30 cellular contexts compared by ENCODE assay signal in genomic region chr2:149885946-149886345, GRCh38.
"Had no signal": no experiment of that assay in that cellular context is flagged by ENCODE, and none has a peak within 500 bp of the region (broad histone marks: within the 10 kb centered on the region; RNA-seq: fewer than 3 reads in every experiment).

No MANE protein-coding gene starts in this region.

- FAIRE-seq: astrocyte, islet of Langerhans, TTC549 had no signal

- H3K4me1 Mint-ChIP-seq: activated CD4-positive, alpha-beta T cell treated with anti-CD3 and anti-CD28 coated beads, Interleukin-2, amount 10 ng/mL, durations not matched to agents 7 days and 5 days; activated T-helper 17 cell treated with anti-CD3 and anti-CD28 coated beads, Interleukin-2, amount 50 U/mL, for 72 hours; T-cell had no signal

- H3K9me3 ChIP-seq: adrenal gland, esophagus muscularis mucosa, gastrocnemius medialis, neutrophil, ovary, psoas muscle, right atrium auricular region, stomach, suprapubic skin, tibial nerve had no signal

- H3K4me1 ChIP-seq: adrenal gland, esophagus muscularis mucosa, gastrocnemius medialis, psoas muscle, right atrium auricular region, stomach, tibial nerve had no signal

- ATAC-seq: activated CD8-positive, alpha-beta T cell treated with anti-CD3 and anti-CD28 coated beads, Interleukin-2, amount 10 ng/mL, durations not matched to agents 7 days and 5 days; activated T-helper 17 cell treated with anti-CD3 and anti-CD28 coated beads, Interleukin-2, amount 50 U/mL, for 72 hours; T-cell had no signal

- DNase-seq: activated CD4-positive, alpha-beta T cell treated with anti-CD3 and anti-CD28 coated beads, Interleukin-2, amount 10 ng/mL, durations not matched to agents 7 days and 5 days; activated CD4-positive, CD25-positive, alpha-beta regulatory T cell treated with anti-CD3 and anti-CD28 coated beads, Interleukin-2, amount 50 U/mL, for 72 hours; activated CD8-positive, alpha-beta T cell treated with anti-CD3 and anti-CD28 coated beads, Interleukin-2, amount 10 ng/mL, durations not matched to agents 7 days and 5 days; activated naive CD4-positive, alpha-beta T cell; adrenal gland; dermis blood vessel endothelial cell; effector CD8-positive, alpha-beta T cell; head of caudate nucleus; hypothalamus; left cardiac atrium; mesenchymal stem cell; ovary; psoas muscle; stimulated activated CD4-positive, alpha-beta T cell treated with anti-CD3 and anti-CD28 coated beads, Interleukin-12 subunit alpha, Interleukin-12 subunit beta, amount 100 ng/mL, for 4 hours; stomach; T-cell; WERI-Rb-1 had no signal

- H3K27me3 ChIP-seq: adrenal gland, esophagus muscularis mucosa, gastrocnemius medialis, neutrophil, ovary, right atrium auricular region, stomach, suprapubic skin, tibial nerve had no signal

- H3K27me3 Mint-ChIP-seq: activated CD4-positive, alpha-beta T cell treated with anti-CD3 and anti-CD28 coated beads, Interleukin-2, amount 10 ng/mL, durations not matched to agents 7 days and 5 days; activated naive CD8-positive, alpha-beta T cell; activated T-helper 17 cell treated with anti-CD3 and anti-CD28 coated beads, Interleukin-2, amount 50 U/mL, for 72 hours; T-cell had no signal

- H3K27ac Mint-ChIP-seq: activated CD4-positive, alpha-beta T cell treated with anti-CD3 and anti-CD28 coated beads, Interleukin-2, amount 10 ng/mL, durations not matched to agents 7 days and 5 days; activated CD8-positive, alpha-beta T cell treated with anti-CD3 and anti-CD28 coated beads, Interleukin-2, amount 10 ng/mL, durations not matched to agents 7 days and 5 days; activated naive CD8-positive, alpha-beta T cell; activated T-helper 17 cell treated with anti-CD3 and anti-CD28 coated beads, Interleukin-2, amount 50 U/mL, for 72 hours; nephron; T-cell; T-helper 2 cell treated with Interferon-gamma antibody and Interleukin-4, amounts not matched to agents 5 μg/mL and 100 μg/mL, for 36 hours had no signal

- H3K36me3 Mint-ChIP-seq: activated naive CD8-positive, alpha-beta T cell; T-cell had no signal

- H3K4me3 ChIP-seq: adrenal gland, esophagus muscularis mucosa, gastrocnemius medialis, ovary, psoas muscle, right atrium auricular region, stomach, suprapubic skin, tibial nerve had no signal

- H3K9me3 Mint-ChIP-seq: activated CD4-positive, alpha-beta T cell treated with anti-CD3 and anti-CD28 coated beads, Interleukin-2, amount 10 ng/mL, durations not matched to agents 7 days and 5 days; nephron had no signal

- H3K27ac ChIP-seq: adrenal gland, esophagus muscularis mucosa, gastrocnemius medialis, neutrophil, ovary, psoas muscle, right atrium auricular region, stomach, suprapubic skin, tibial nerve, WERI-Rb-1 had no signal

- H3K4me3 Mint-ChIP-seq: activated CD4-positive, alpha-beta T cell treated with anti-CD3 and anti-CD28 coated beads, Interleukin-2, amount 10 ng/mL, durations not matched to agents 7 days and 5 days; activated CD8-positive, alpha-beta T cell treated with anti-CD3 and anti-CD28 coated beads, Interleukin-2, amount 10 ng/mL, durations not matched to agents 7 days and 5 days; activated naive CD8-positive, alpha-beta T cell; activated T-helper 17 cell treated with anti-CD3 and anti-CD28 coated beads, Interleukin-2, amount 50 U/mL, for 72 hours; nephron; T-cell; T-helper 2 cell treated with Interferon-gamma antibody and Interleukin-4, amounts not matched to agents 5 μg/mL and 100 μg/mL, for 36 hours had no signal

- H3K36me3 ChIP-seq: adrenal gland, esophagus muscularis mucosa, gastrocnemius medialis, neutrophil, ovary, right atrium auricular region, stomach, suprapubic skin, tibial nerve, WERI-Rb-1 had no signal
